16 cellular contexts compared by ENCODE assay signal in the genomic region with DNA sequence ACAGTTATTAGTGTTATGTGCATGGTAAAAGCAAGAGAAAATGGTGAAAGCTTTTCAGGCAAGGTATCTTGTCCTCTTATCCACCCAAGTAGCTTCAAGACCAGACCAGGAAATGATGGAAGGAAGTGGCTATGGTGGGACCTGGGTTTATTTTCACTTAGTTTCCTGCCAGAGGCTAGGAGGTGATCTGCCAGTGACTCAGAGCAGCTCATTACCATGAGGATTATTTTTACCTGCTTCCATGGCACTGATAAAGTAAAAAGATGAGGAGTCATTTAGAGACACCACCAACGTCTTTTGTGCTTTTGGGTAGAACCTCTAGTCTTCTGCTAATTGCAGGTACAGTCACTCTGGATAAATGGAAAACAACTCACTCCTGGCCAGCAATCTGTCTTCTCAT.
DNase-seq lines count a peak whose midpoint lies in the region; ATAC-seq and TF ChIP-seq lines count a peak whose summit lies in the region.
"Had no signal": no experiment of that assay in that cellular context is flagged by ENCODE, and none has a peak within 500 bp of the region (broad histone marks: within the 10 kb centered on the region; RNA-seq: fewer than 3 reads in every experiment).

No MANE protein-coding gene starts in this region.

- intact Hi-C loops in upper lobe of right lung (cut with DNase I): no loop called here

- no peaks in the 10 kb centered on the region for H3K4me1 ChIP-seq in upper lobe of right lung
- H3K4me1 ChIP-seq: HAP-1 had no signal

- DNase-seq in HT1080 (ENCODE audit: low read depth) (peak; percentile 39), M059J (ENCODE audit: low read depth) (peak; percentile 12), kidney tubule cell (ENCODE audit: low spot score) (peak; percentile 42), COR-L47 (lab: John Stamatoyannopoulos, UW) (no peak), upper lobe of right lung (no peak)
- DNase-seq in effector CD4-positive, alpha-beta T cell: no peak
- DNase-seq: ACHN; BE2C; Calu3; CD4-positive, alpha-beta memory T cell; DMS79 treated with DMSO at 0.1 percent for 48 hours; EL; GOT3 had no signal

- H3K36me3 ChIP-seq in upper lobe of right lung: no peaks in the 10 kb centered on the region
- H3K36me3 ChIP-seq: BE2C, HAP-1 had no signal

- no peak overlapping the region for H3K27ac ChIP-seq in upper lobe of right lung
- H3K27ac ChIP-seq: KMS-11 had no signal

- H3K9me3 ChIP-seq in upper lobe of right lung: no peaks in the 10 kb centered on the region
- H3K9me3 ChIP-seq: BE2C, HAP-1 had no signal

- no peaks in the 10 kb centered on the region for H3K27me3 ChIP-seq in upper lobe of right lung
- H3K27me3 ChIP-seq: BE2C had no signal

- no peak for TF ChIP-seq CTCF in upper lobe of right lung (IDR thresholded peaks at IDR 0.05)

- H3K4me3 ChIP-seq in upper lobe of right lung: no peak overlapping the region
- H3K4me3 ChIP-seq: GM12878, HAP-1 had no signal

- ATAC-seq in upper lobe of right lung: no peak
- ATAC-seq: GM12878 had no signal

Comparison
In these comparisons a context has a peak if more than half of its experiments do, and no peak if none do; other contexts are left out.
1. DNase-seq: peak in HT1080 (single experiment), M059J (single experiment) and kidney tubule cell (single experiment); none in COR-L47 (single experiment), upper lobe of right lung (single experiment) and effector CD4-positive, alpha-beta T cell (single experiment).